Comparison of ENCODE assay signal across 15 cellular contexts in the genomic region with DNA sequence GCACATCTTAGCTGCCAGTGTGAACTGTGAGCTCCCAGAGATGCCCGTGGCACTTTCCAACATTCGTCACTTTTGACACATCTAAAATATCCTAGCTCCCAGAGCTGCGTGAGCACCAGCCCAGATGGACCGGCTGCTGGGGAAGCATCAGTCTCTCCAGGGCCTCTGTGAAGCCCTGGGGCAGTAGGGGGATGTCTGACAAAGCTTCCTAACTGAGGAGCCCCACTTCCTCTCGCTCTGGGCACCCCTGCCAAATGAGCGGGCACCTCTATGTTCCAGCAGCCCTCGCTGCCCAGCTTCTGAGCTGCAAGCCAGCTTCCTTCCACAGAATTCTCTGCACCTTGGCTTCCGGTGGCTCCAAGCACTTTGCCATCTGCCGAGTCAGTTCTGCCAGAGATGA.
DNase-seq lines count a peak whose midpoint lies in the region; ATAC-seq and TF ChIP-seq lines count a peak whose summit lies in the region.
"Had no signal": no experiment of that assay in that cellular context is flagged by ENCODE, and none has a peak within 500 bp of the region (broad histone marks: within the 10 kb centered on the region; RNA-seq: fewer than 3 reads in every experiment).

No MANE protein-coding gene starts in this region.

- H3K79me2 ChIP-seq in mammary epithelial cell (ENCODE audit: insufficient read depth, low read length) = no peaks in the 10 kb centered on the region

- H3K27me3 ChIP-seq in mammary epithelial cell (ENCODE audit: insufficient read depth, low read length) = no peaks in the 10 kb centered on the region
- H3K27me3 ChIP-seq in layer of hippocampus (ENCODE audit: control insufficient read depth, insufficient read depth, low read length) = no peaks in the 10 kb centered on the region
- no peaks in the 10 kb centered on the region for H3K27me3 ChIP-seq in vagina
- H3K27me3 ChIP-seq: SJCRH30 had no signal

- no peak for ATAC-seq in stimulated activated naive B cell treated with anti-CD40 and anti-IgM and Interleukin-4, amounts not matched to agents 10 μg/mL and 1 μg/mL and 100 μg/mL, for 72 hours (replicated peaks)
- no peak for ATAC-seq in HG03354 (IDR thresholded peaks at IDR 0.05; ENCODE audit: poor library complexity, severe bottlenecking, unreplicated experiment)

- no peak overlapping the region for H3K27ac ChIP-seq in mammary epithelial cell (ENCODE audit: insufficient read depth, low read depth, low read length)
- H3K27ac ChIP-seq in layer of hippocampus (ENCODE audit: low read depth, low read length) = peak overlapping the region; percentile 79
- no peak overlapping the region for H3K27ac ChIP-seq in vagina
- H3K27ac ChIP-seq: VCaP had no signal

- peaks cover 22% of the 10 kb centered on the region for H3K4me1 ChIP-seq in mammary epithelial cell (ENCODE audit: insufficient read depth, low read length)
- peaks cover 27% of the 10 kb centered on the region for H3K4me1 ChIP-seq in vagina

- no peak for TF ChIP-seq POLR2A in vagina (IDR thresholded peaks at IDR 0.05)

- H3K9me3 ChIP-seq in mammary epithelial cell (replicated peaks; ENCODE audit: insufficient read depth, low read length) (no peaks in the 10 kb centered on the region), vagina (no peaks in the 10 kb centered on the region)
- H3K9me3 ChIP-seq: SJCRH30 had no signal

- H3K36me3 Mint-ChIP-seq in stimulated activated naive B cell treated with anti-CD40 and anti-IgM and Interleukin-4, amounts not matched to agents 10 μg/mL and 1 μg/mL and 100 μg/mL, for 72 hours = no peaks in the 10 kb centered on the region
- H3K36me3 Mint-ChIP-seq in T-helper 2 cell treated with Interferon-gamma antibody and Interleukin-4, amounts not matched to agents 5 μg/mL and 100 μg/mL, for 36 hours (ENCODE audit: low read depth) = no peaks in the 10 kb centered on the region
- H3K36me3 Mint-ChIP-seq: IgD-negative memory B cell had no signal

- dilution Hi-C loops in mammary epithelial cell (cut with HindIII; ENCODE audit: low sequenced_read_pairs) = no loop called here

- CTCF ChIA-PET in mammary epithelial cell (lab: Charles Lee; ENCODE audit: low non-redundant PET) = interaction anchor here (0.5 to 0.6 kb wide), 2 partner anchors 47 to 317 kb away, joined by 3 to 4 read pairs; no protein-coding TSS in a partner anchor

- peak overlapping the region; percentile 83 for H2AFZ ChIP-seq in mammary epithelial cell (ENCODE audit: low read depth, low read length)

- no TSS peak for BruUV-seq in mammary epithelial cell (replicated peaks; lab: Mats Ljungman, UMichigan)

- no peaks in the 10 kb centered on the region for H4K20me1 ChIP-seq in mammary epithelial cell (ENCODE audit: insufficient read depth, low read length)

- H3K9ac ChIP-seq in mammary epithelial cell (ENCODE audit: insufficient read depth, low read length) = no peak overlapping the region

- H3K4me2 ChIP-seq in mammary epithelial cell (ENCODE audit: insufficient read depth, low read depth, low read length) = no peak overlapping the region

- intact Hi-C loops in mammary epithelial cell (cut with micrococcal nuclease) = no loop called here
- intact Hi-C loops in vagina (cut with DNase I) = no loop called here

- peaks cover 34 to 47% of the 10 kb centered on the region in 2 donors for H3K4me1 Mint-ChIP-seq in stimulated activated naive B cell treated with anti-CD40 and anti-IgM and Interleukin-4, amounts not matched to agents 10 μg/mL and 1 μg/mL and 100 μg/mL, for 72 hours
- H3K4me1 Mint-ChIP-seq in T-helper 2 cell treated with Interferon-gamma antibody and Interleukin-4, amounts not matched to agents 5 μg/mL and 100 μg/mL, for 36 hours (ENCODE audit: low read depth) = peaks cover 32% of the 10 kb centered on the region

- H3K4me3 Mint-ChIP-seq in stimulated activated naive B cell treated with anti-CD40 and anti-IgM and Interleukin-4, amounts not matched to agents 10 μg/mL and 1 μg/mL and 100 μg/mL, for 72 hours = no peak overlapping the region
- H3K4me3 Mint-ChIP-seq in T-helper 2 cell treated with Interferon-gamma antibody and Interleukin-4, amounts not matched to agents 5 μg/mL and 100 μg/mL, for 36 hours = no peak overlapping the region
- H3K4me3 Mint-ChIP-seq: nephron progenitor cell had no signal

- 41% methylated on average over 9 of the region's 9 CpGs for WGBS in mammary epithelial cell (ENCODE audit: low coverage, missing lambda C conversion rate)

- TF ChIP-seq CTCF in mammary epithelial cell (conservative IDR thresholded peaks at IDR 0.05 in 1 of 2, IDR thresholded peaks at IDR 0.05 in 1 of 2; ENCODE audit: extremely low read depth in 1 of 2, insufficient read depth in 1 of 2, low read depth in 1 of 2, low read length in 2 of 2) (no peak), vagina (IDR thresholded peaks at IDR 0.05) (no peak)

- H3K36me3 ChIP-seq in mammary epithelial cell (ENCODE audit: insufficient read depth, low read length) = no peaks in the 10 kb centered on the region
- no peaks in the 10 kb centered on the region for H3K36me3 ChIP-seq in vagina
- H3K36me3 ChIP-seq: SJCRH30 had no signal

- no peak overlapping the region for H3K4me3 ChIP-seq in mammary epithelial cell (replicated peaks in 1 of 3; ENCODE audit: insufficient read depth in 1 of 3, low read depth in 2 of 3, low read length in 3 of 3)
- H3K4me3 ChIP-seq in vagina = no peak overlapping the region
- H3K4me3 ChIP-seq: SJCRH30 had no signal

- no peaks in the 10 kb centered on the region for H3K9me3 Mint-ChIP-seq in stimulated activated naive B cell treated with anti-CD40 and anti-IgM and Interleukin-4, amounts not matched to agents 10 μg/mL and 1 μg/mL and 100 μg/mL, for 72 hours
- H3K9me3 Mint-ChIP-seq in T-helper 2 cell treated with Interferon-gamma antibody and Interleukin-4, amounts not matched to agents 5 μg/mL and 100 μg/mL, for 36 hours = no peaks in the 10 kb centered on the region
- H3K9me3 Mint-ChIP-seq: IgD-negative memory B cell, nephron progenitor cell had no signal

- H3K27ac Mint-ChIP-seq in stimulated activated naive B cell treated with anti-CD40 and anti-IgM and Interleukin-4, amounts not matched to agents 10 μg/mL and 1 μg/mL and 100 μg/mL, for 72 hours = peak overlapping the region; percentile 43
- no peak overlapping the region for H3K27ac Mint-ChIP-seq in T-helper 2 cell treated with Interferon-gamma antibody and Interleukin-4, amounts not matched to agents 5 μg/mL and 100 μg/mL, for 36 hours
- H3K27ac Mint-ChIP-seq: IgD-negative memory B cell, nephron progenitor cell had no signal

- in situ Hi-C loops in mammary epithelial cell (cut with MboI; ENCODE audit: low sequenced_read_pairs in 2 of 2) = no loop called here

- H3K27me3 Mint-ChIP-seq in stimulated activated naive B cell treated with anti-CD40 and anti-IgM and Interleukin-4, amounts not matched to agents 10 μg/mL and 1 μg/mL and 100 μg/mL, for 72 hours = peaks cover 0 to 18% of the 10 kb centered on the region in 2 donors
- no peaks in the 10 kb centered on the region for H3K27me3 Mint-ChIP-seq in T-helper 2 cell treated with Interferon-gamma antibody and Interleukin-4, amounts not matched to agents 5 μg/mL and 100 μg/mL, for 36 hours (ENCODE audit: low read depth)

- DNase-seq in NCI-H524 (lab: John Stamatoyannopoulos, UW) (peak; percentile 62 to 77), NCI-H524 treated with DMSO at 0.1 percent for 48 hours (lab: John Stamatoyannopoulos, UW) (no peak), mammary epithelial cell (no peak), vagina (ENCODE audit: extremely low spot score in 2 of 2) (no peak)
- no peak for DNase-seq in stimulated activated naive B cell treated with anti-CD40 and anti-IgM and Interleukin-4, amounts not matched to agents 10 μg/mL and 1 μg/mL and 100 μg/mL, for 72 hours
- DNase-seq in T-helper 2 cell treated with Interferon-gamma antibody and Interleukin-4, amounts not matched to agents 5 μg/mL and 100 μg/mL, for 36 hours (ENCODE audit: low spot score) = no peak
- DNase-seq: effector CD4-positive, alpha-beta T cell; NCI-H1436 treated with DMSO at 0.1 percent for 48 hours; nephron progenitor cell; SJCRH30; stimulated activated CD4-positive, alpha-beta T cell treated with anti-CD3 and anti-CD28 coated beads, Interleukin-12 subunit alpha, Interleukin-12 subunit beta, amount 100 ng/mL, for 4 hours had no signal

Comparison
In these comparisons a context has a peak if more than half of its experiments do, and no peak if none do; other contexts are left out.
1. DNase-seq: peak in NCI-H524 (2 of 2); none in NCI-H524 treated with DMSO at 0.1 percent for 48 hours (single experiment), mammary epithelial cell (single experiment), stimulated activated naive B cell treated with anti-CD40 and anti-IgM and Interleukin-4, amounts not matched to agents 10 μg/mL and 1 μg/mL and 100 μg/mL, for 72 hours (single experiment), T-helper 2 cell treated with Interferon-gamma antibody and Interleukin-4, amounts not matched to agents 5 μg/mL and 100 μg/mL, for 36 hours (single experiment) and vagina (0 of 2).